Comparison of ENCODE assay signal across 10 cellular contexts in genomic region chr6:35691027-35691824, GRCh38. TPM values are rescaled to one million over a fixed set of nuclear protein-coding genes. Genes with fewer than 3 reads are reported as not detected.
DNase-seq lines count a peak whose midpoint lies in the region; ATAC-seq and TF ChIP-seq lines count a peak whose summit lies in the region.
"Had no signal": no experiment of that assay in that cellular context is flagged by ENCODE, and none has a peak within 500 bp of the region (broad histone marks: within the 10 kb centered on the region; RNA-seq: fewer than 3 reads in every experiment).

No MANE protein-coding gene starts in this region.

- no peaks in the 10 kb centered on the region for H3K36me3 Mint-ChIP-seq in activated naive CD4-positive, alpha-beta T cell treated with anti-CD3 and anti-CD28 coated beads, Interleukin-2, amount 50 U/mL, for 24 hours
- H3K36me3 Mint-ChIP-seq in activated naive CD4-positive, alpha-beta T cell treated with anti-CD3 and anti-CD28 coated beads, Interleukin-2, amount 50 U/mL, for 72 hours = peaks cover 11 to 32% of the 10 kb centered on the region in 2 donors
- no peaks in the 10 kb centered on the region for H3K36me3 Mint-ChIP-seq in neural progenitor cell

- peaks cover 10% of the 10 kb centered on the region for H3F3A ChIP-seq in neural progenitor cell (ENCODE audit: low read depth)

- peak overlapping the region; percentile 2 for H3K27ac Mint-ChIP-seq in activated naive CD4-positive, alpha-beta T cell treated with anti-CD3 and anti-CD28 coated beads, Interleukin-2, amount 50 U/mL, for 24 hours
- no peak overlapping the region for H3K27ac Mint-ChIP-seq in activated naive CD4-positive, alpha-beta T cell treated with anti-CD3 and anti-CD28 coated beads, Interleukin-2, amount 50 U/mL, for 72 hours
- H3K27ac Mint-ChIP-seq in neural progenitor cell = peak overlapping the region; percentile 64

- H3K9me3 ChIP-seq in neural progenitor cell (ENCODE audit: low read depth) (no peaks in the 10 kb centered on the region), vagina (no peaks in the 10 kb centered on the region)

- intact Hi-C loops in vagina (cut with DNase I) = no loop called here

- H3K4me3 ChIP-seq in foreskin fibroblast (ENCODE audit: low read depth in 1 of 2, low read length in 2 of 2) (no peak overlapping the region), neural progenitor cell (no peak overlapping the region), vagina (no peak overlapping the region)
- H3K4me3 ChIP-seq: cardiac muscle cell had no signal

- peaks cover 16% of the 10 kb centered on the region for H4K20me1 ChIP-seq in neural progenitor cell (ENCODE audit: low read depth)

- TF ChIP-seq CTCF in foreskin fibroblast (IDR thresholded peaks at IDR 0.05; ENCODE audit: low read depth, low read length) (no peak), neural progenitor cell (IDR thresholded peaks at IDR 0.05) (no peak), vagina (IDR thresholded peaks at IDR 0.05) (no peak)

- ATAC-seq in activated naive CD4-positive, alpha-beta T cell treated with anti-CD3 and anti-CD28 coated beads, Interleukin-2, amount 50 U/mL, for 72 hours = no peak
- ATAC-seq in GM18519 (IDR thresholded peaks at IDR 0.05; ENCODE audit: low FRiP score, unreplicated experiment) = no peak
- ATAC-seq in GM21526 (IDR thresholded peaks at IDR 0.05; ENCODE audit: low FRiP score, unreplicated experiment) = no peak

- peaks cover 11% of the 10 kb centered on the region for H3K27me3 ChIP-seq in neural progenitor cell
- H3K27me3 ChIP-seq in vagina = no peaks in the 10 kb centered on the region
- H3K27me3 ChIP-seq: cardiac muscle cell had no signal

- H3K4me1 ChIP-seq in neural progenitor cell (peaks cover 11% of the 10 kb centered on the region), vagina (peaks cover 15% of the 10 kb centered on the region)

- H2AFZ ChIP-seq in neural progenitor cell (replicated peaks) = no peak overlapping the region

- H3K79me2 ChIP-seq in neural progenitor cell (ENCODE audit: low read depth) = peaks cover 19% of the 10 kb centered on the region

- H3K27ac ChIP-seq in neural progenitor cell (no peak overlapping the region), vagina (peak overlapping the region; percentile 99)
- H3K27ac ChIP-seq: cardiac muscle cell had no signal

- TF ChIP-seq POLR2A in vagina (IDR thresholded peaks at IDR 0.05) = no peak

- H3K9ac ChIP-seq in neural progenitor cell = no peak overlapping the region
- H3K9ac ChIP-seq: SK-N-SH had no signal

- no peak for DNase-seq in activated naive CD4-positive, alpha-beta T cell treated with anti-CD3 and anti-CD28 coated beads, Interleukin-2, amount 50 U/mL, for 72 hours (ENCODE audit: low spot score in 2 of 2)
- peak; percentile 77 to 81 for DNase-seq in foreskin fibroblast
- DNase-seq in neural progenitor cell (ENCODE audit: low spot score) = no peak
- DNase-seq in vagina (ENCODE audit: extremely low spot score in 2 of 2) = peak in 1 of 2 donors; percentile 98
- no peak for DNase-seq in effector CD4-positive, alpha-beta T cell
- DNase-seq: SK-N-SH had no signal

- H3K9me3 Mint-ChIP-seq in activated naive CD4-positive, alpha-beta T cell treated with anti-CD3 and anti-CD28 coated beads, Interleukin-2, amount 50 U/mL, for 24 hours = no peaks in the 10 kb centered on the region
- no peaks in the 10 kb centered on the region for H3K9me3 Mint-ChIP-seq in activated naive CD4-positive, alpha-beta T cell treated with anti-CD3 and anti-CD28 coated beads, Interleukin-2, amount 50 U/mL, for 72 hours
- H3K9me3 Mint-ChIP-seq in neural progenitor cell = no peaks in the 10 kb centered on the region

- no peaks in the 10 kb centered on the region for H3K36me3 ChIP-seq in neural progenitor cell
- no peaks in the 10 kb centered on the region for H3K36me3 ChIP-seq in vagina
- H3K36me3 ChIP-seq: cardiac muscle cell had no signal

- no peak overlapping the region for H3K4me3 Mint-ChIP-seq in activated naive CD4-positive, alpha-beta T cell treated with anti-CD3 and anti-CD28 coated beads, Interleukin-2, amount 50 U/mL, for 24 hours
- peak overlapping the region; percentile 4 for H3K4me3 Mint-ChIP-seq in neural progenitor cell

- no peaks in the 10 kb centered on the region for H3K27me3 Mint-ChIP-seq in activated naive CD4-positive, alpha-beta T cell treated with anti-CD3 and anti-CD28 coated beads, Interleukin-2, amount 50 U/mL, for 24 hours
- H3K27me3 Mint-ChIP-seq in neural progenitor cell (ENCODE audit: insufficient read depth, low read depth) = no peaks in the 10 kb centered on the region

- no peak overlapping the region for H3K4me2 ChIP-seq in neural progenitor cell
- H3K4me2 ChIP-seq: SK-N-SH had no signal

- H3K4me1 Mint-ChIP-seq in activated naive CD4-positive, alpha-beta T cell treated with anti-CD3 and anti-CD28 coated beads, Interleukin-2, amount 50 U/mL, for 24 hours = peaks cover 12% of the 10 kb centered on the region
- H3K4me1 Mint-ChIP-seq in neural progenitor cell = peaks cover 16% of the 10 kb centered on the region

RNA-seq across cellular contexts. Expression of gene FKBP5, which starts 2.5 kb away (rescaled TPM):
- total RNA-seq in activated naive CD4-positive, alpha-beta T cell treated with anti-CD3 and anti-CD28 coated beads, Interleukin-2, amount 50 U/mL, for 72 hours = 100 to 1,000 TPM in 1 of 2 donors, 10 to 100 TPM in 1; 70.1 to 229 TPM
- 19.8 and 20.9 TPM in 2 replicates for total RNA-seq in neural progenitor cell (ENCODE audit: low replicate concordance)
- total RNA-seq in vagina = 246 TPM

RNA-seq across cellular contexts. Expression of gene ARMC12, which starts 45.6 kb away (rescaled TPM):
- 1 to 10 TPM; 1.2 to 5.9 TPM for total RNA-seq in activated naive CD4-positive, alpha-beta T cell treated with anti-CD3 and anti-CD28 coated beads, Interleukin-2, amount 50 U/mL, for 72 hours
- total RNA-seq in neural progenitor cell (ENCODE audit: low replicate concordance) (1.0 and 1.9 TPM in 2 replicates), vagina (not detected)

Comparison
In these comparisons a context has a peak if more than half of its experiments do, and no peak if none do; other contexts are left out.
1. H3K27ac Mint-ChIP-seq: peak in activated naive CD4-positive, alpha-beta T cell treated with anti-CD3 and anti-CD28 coated beads, Interleukin-2, amount 50 U/mL, for 24 hours (single experiment) and neural progenitor cell (single experiment); none in activated naive CD4-positive, alpha-beta T cell treated with anti-CD3 and anti-CD28 coated beads, Interleukin-2, amount 50 U/mL, for 72 hours (0 of 2).
2. DNase-seq: peak in foreskin fibroblast (2 of 2); none in activated naive CD4-positive, alpha-beta T cell treated with anti-CD3 and anti-CD28 coated beads, Interleukin-2, amount 50 U/mL, for 72 hours (0 of 2), neural progenitor cell (single experiment) and effector CD4-positive, alpha-beta T cell (single experiment).